ENCODE assay signal across 9 cellular contexts in the genomic region with DNA sequence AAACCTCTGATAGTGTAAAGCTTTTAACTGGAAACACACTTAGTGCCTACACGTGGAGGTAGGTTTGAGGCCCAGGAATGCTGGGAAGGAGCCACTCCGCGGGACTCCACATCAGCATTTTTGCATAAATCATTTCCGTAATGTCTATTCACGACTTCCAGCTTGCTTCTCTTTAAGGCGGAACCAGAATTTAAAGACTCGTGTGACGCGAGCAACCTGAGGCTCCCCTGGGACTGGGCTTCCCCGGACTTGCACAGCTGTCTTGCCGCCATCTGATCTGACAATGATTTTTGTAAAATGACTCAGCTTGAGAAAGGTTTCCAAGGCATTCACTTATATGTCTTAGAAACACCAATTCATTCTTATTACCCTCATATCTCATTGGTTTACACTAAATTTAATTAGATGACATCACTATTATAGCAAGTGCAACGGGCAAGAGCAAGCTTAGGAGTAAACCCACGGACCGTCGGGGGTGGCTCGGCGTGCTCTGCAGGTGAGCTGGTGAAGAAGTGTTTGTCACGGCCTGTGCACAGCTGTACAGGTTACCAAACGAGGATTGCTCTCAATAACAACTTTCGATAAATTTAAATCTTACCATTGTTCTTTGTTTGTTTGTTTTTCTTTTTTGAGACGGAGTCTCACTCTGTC.
DNase-seq lines count a peak whose midpoint lies in the region; ATAC-seq, FAIRE-seq and TF ChIP-seq lines count a peak whose summit lies in the region.
"Had no signal": no experiment of that assay in that cellular context is flagged by ENCODE, and none has a peak within 500 bp of the region (broad histone marks: within the 10 kb centered on the region; RNA-seq: fewer than 3 reads in every experiment).

No MANE protein-coding gene starts in this region.

- H3K9me1 ChIP-seq in K562 (ENCODE audit: control insufficient read depth, insufficient read depth, low read length): no peaks in the 10 kb centered on the region

- no peak overlapping the region for H2AFZ ChIP-seq in K562 (ENCODE audit: low read depth, low read length)

- H3K27me3 ChIP-seq in K562 (ENCODE audit: control insufficient read depth in 2 of 2, insufficient read depth in 2 of 2, low read length in 2 of 2): no peaks in the 10 kb centered on the region

- H3K4me3 Mint-ChIP-seq in T-helper 17 cell: no peak overlapping the region
- H3K4me3 Mint-ChIP-seq in activated T-helper 1 cell treated with anti-CD3 and anti-CD28 coated beads, Interleukin-12 subunit alpha, Interleukin-12 subunit beta, Interleukin-2, Interleukin-4 antibody, amounts not matched to agents 30 ng/mL and 10 ng/mL and 1 ng/mL, durations not matched to agents 14 hours and 24 hours and 36 hours: no peak overlapping the region
- H3K4me3 Mint-ChIP-seq in T-helper 2 cell treated with Interferon-gamma antibody and Interleukin-4, amounts not matched to agents 5 μg/mL and 100 μg/mL, for 36 hours: no peak overlapping the region

- peak; percentile 65 for DNase-seq in EH (ENCODE audit: low read depth)
- DNase-seq in K562 (ENCODE audit: extremely low read depth in 1 of 4, low spot score in 3 of 4): peak in 1 of 4 experiments; percentile 30
- no peak for DNase-seq in T-helper 17 cell
- no peak for DNase-seq in activated T-helper 1 cell treated with anti-CD3 and anti-CD28 coated beads, Interleukin-12 subunit alpha, Interleukin-12 subunit beta, Interleukin-2, Interleukin-4 antibody, amounts not matched to agents 30 ng/mL and 10 ng/mL and 1 ng/mL, durations not matched to agents 14 hours and 24 hours and 36 hours (ENCODE audit: low spot score)
- DNase-seq in T-helper 2 cell treated with Interferon-gamma antibody and Interleukin-4, amounts not matched to agents 5 μg/mL and 100 μg/mL, for 36 hours (ENCODE audit: low spot score): no peak
- no peak for DNase-seq in kidney glomerular epithelial cell (lab: John Stamatoyannopoulos, UW)
- DNase-seq: NCI-H1092 had no signal

- no peak overlapping the region for H3K4me2 ChIP-seq in K562 (ENCODE audit: insufficient read depth, low read length)

- no peak overlapping the region for H3K9ac ChIP-seq in K562 (ENCODE audit: insufficient read depth in 1 of 2, low read depth in 2 of 2, low read length in 2 of 2)

- H3K79me2 ChIP-seq in K562 (ENCODE audit: control insufficient read depth, insufficient read depth, low read length): no peaks in the 10 kb centered on the region

- H3K27ac ChIP-seq in K562 (ENCODE audit: extremely low read depth, low read depth, low read length): no peak overlapping the region

- intact Hi-C loops in K562 (cut with micrococcal nuclease): no loop called here
- intact Hi-C loops in activated T-helper 1 cell treated with anti-CD3 and anti-CD28 coated beads, Interleukin-12 subunit alpha, Interleukin-12 subunit beta, Interleukin-2, Interleukin-4 antibody, amounts not matched to agents 30 ng/mL and 10 ng/mL and 1 ng/mL, durations not matched to agents 14 hours and 24 hours and 36 hours (cut with micrococcal nuclease): no loop called here

- peaks cover 3 to 10% of the 10 kb centered on the region in 2 experiments; a peak in 3 of 5 replicates for H3K4me1 ChIP-seq in K562 (replicated peaks in 1 of 2; ENCODE audit: control insufficient read depth in 2 of 2, insufficient read depth in 2 of 2, low read length in 2 of 2)

- TF ChIP-seq POLR2A in K562 (conservative IDR thresholded peaks at IDR 0.05): no peak

- POLR2A ChIA-PET in K562 (lab: Yijun Ruan, JAX): interaction anchor here (0.6 to 0.8 kb wide), 2 partner anchors 12 to 33 kb away, joined by 3 read pairs; no protein-coding TSS in a partner anchor

- FAIRE-seq in K562 (lab: Jason Lieb, UNC): no peak

- ATAC-seq in GM19467 (IDR thresholded peaks at IDR 0.05; ENCODE audit: unreplicated experiment) (peak; percentile 82), HG03175 (IDR thresholded peaks at IDR 0.05; ENCODE audit: unreplicated experiment) (peak; percentile 91), K562 (peak; percentile 18; the same call in 1 of the 3 replicates), T-helper 17 cell (no peak)

- H3K4me3 ChIP-seq in K562: no peak overlapping the region

- H3K9me3 ChIP-seq in K562 (replicated peaks; ENCODE audit: control insufficient read depth, insufficient read depth, low read depth, low read length) (no peaks in the 10 kb centered on the region), T-helper 17 cell (ENCODE audit: control insufficient read depth, low read length, poor library complexity, severe bottlenecking) (no peaks in the 10 kb centered on the region)

- no peak for TF ChIP-seq CTCF in K562 (IDR thresholded peaks at IDR 0.05 in 2 of 3, conservative IDR thresholded peaks at IDR 0.05 in 1 of 3; ENCODE audit: insufficient read depth in 2 of 3, low read depth in 1 of 3, low read length in 3 of 3)

- H4K20me1 ChIP-seq in K562 (replicated peaks; ENCODE audit: control insufficient read depth, insufficient read depth, low read length): no peaks in the 10 kb centered on the region

- H3K36me3 ChIP-seq in K562 (ENCODE audit: control insufficient read depth, insufficient read depth, low read length): no peaks in the 10 kb centered on the region

- H3K36me3 Mint-ChIP-seq in T-helper 17 cell (ENCODE audit: low read depth): peaks cover 2% of the 10 kb centered on the region
- peaks cover 2% of the 10 kb centered on the region for H3K36me3 Mint-ChIP-seq in activated T-helper 1 cell treated with anti-CD3 and anti-CD28 coated beads, Interleukin-12 subunit alpha, Interleukin-12 subunit beta, Interleukin-2, Interleukin-4 antibody, amounts not matched to agents 30 ng/mL and 10 ng/mL and 1 ng/mL, durations not matched to agents 14 hours and 24 hours and 36 hours (ENCODE audit: low read depth)
- no peaks in the 10 kb centered on the region for H3K36me3 Mint-ChIP-seq in T-helper 2 cell treated with Interferon-gamma antibody and Interleukin-4, amounts not matched to agents 5 μg/mL and 100 μg/mL, for 36 hours (ENCODE audit: low read depth)

- WGBS in K562 (ENCODE audit: insufficient coverage, low coverage, missing lambda C conversion rate): 36% methylated on average over 20 of the region's 21 CpGs

- H3K27me3 Mint-ChIP-seq in T-helper 17 cell: no peaks in the 10 kb centered on the region
- no peaks in the 10 kb centered on the region for H3K27me3 Mint-ChIP-seq in activated T-helper 1 cell treated with anti-CD3 and anti-CD28 coated beads, Interleukin-12 subunit alpha, Interleukin-12 subunit beta, Interleukin-2, Interleukin-4 antibody, amounts not matched to agents 30 ng/mL and 10 ng/mL and 1 ng/mL, durations not matched to agents 14 hours and 24 hours and 36 hours (ENCODE audit: insufficient read depth)
- no peaks in the 10 kb centered on the region for H3K27me3 Mint-ChIP-seq in T-helper 2 cell treated with Interferon-gamma antibody and Interleukin-4, amounts not matched to agents 5 μg/mL and 100 μg/mL, for 36 hours (ENCODE audit: low read depth)

- in situ Hi-C loops in K562 (cut with MboI): no loop called here

- peaks cover 2% of the 10 kb centered on the region for H3K4me1 Mint-ChIP-seq in T-helper 17 cell
- peaks cover 41% of the 10 kb centered on the region for H3K4me1 Mint-ChIP-seq in activated T-helper 1 cell treated with anti-CD3 and anti-CD28 coated beads, Interleukin-12 subunit alpha, Interleukin-12 subunit beta, Interleukin-2, Interleukin-4 antibody, amounts not matched to agents 30 ng/mL and 10 ng/mL and 1 ng/mL, durations not matched to agents 14 hours and 24 hours and 36 hours (ENCODE audit: low read depth)
- H3K4me1 Mint-ChIP-seq in T-helper 2 cell treated with Interferon-gamma antibody and Interleukin-4, amounts not matched to agents 5 μg/mL and 100 μg/mL, for 36 hours (ENCODE audit: low read depth): peaks cover 23% of the 10 kb centered on the region

- TF ChIP-seq EP300 in K562 (IDR thresholded peaks at IDR 0.05; ENCODE audit: low read length): no peak

- CTCF ChIA-PET in K562 (lab: Yijun Ruan, JAX; ENCODE audit: low intra/inter-chr PET ratio): no interaction called here

- BruUV-seq in K562 (replicated peaks; lab: Mats Ljungman, UMichigan): no TSS peak

- no peaks in the 10 kb centered on the region for H3K9me3 Mint-ChIP-seq in activated T-helper 1 cell treated with anti-CD3 and anti-CD28 coated beads, Interleukin-12 subunit alpha, Interleukin-12 subunit beta, Interleukin-2, Interleukin-4 antibody, amounts not matched to agents 30 ng/mL and 10 ng/mL and 1 ng/mL, durations not matched to agents 14 hours and 24 hours and 36 hours
- H3K9me3 Mint-ChIP-seq in T-helper 2 cell treated with Interferon-gamma antibody and Interleukin-4, amounts not matched to agents 5 μg/mL and 100 μg/mL, for 36 hours: no peaks in the 10 kb centered on the region

- no peak overlapping the region for H3K27ac Mint-ChIP-seq in T-helper 17 cell
- H3K27ac Mint-ChIP-seq in activated T-helper 1 cell treated with anti-CD3 and anti-CD28 coated beads, Interleukin-12 subunit alpha, Interleukin-12 subunit beta, Interleukin-2, Interleukin-4 antibody, amounts not matched to agents 30 ng/mL and 10 ng/mL and 1 ng/mL, durations not matched to agents 14 hours and 24 hours and 36 hours: no peak overlapping the region
- H3K27ac Mint-ChIP-seq in T-helper 2 cell treated with Interferon-gamma antibody and Interleukin-4, amounts not matched to agents 5 μg/mL and 100 μg/mL, for 36 hours: no peak overlapping the region

- TF ChIP-seq RAD21 in K562 (CRISPR knock-in tag; conservative IDR thresholded peaks at IDR 0.05 in 1 of 2, IDR thresholded peaks at IDR 0.05 in 1 of 2): no peak

TF ChIP-seq in K562, 482 proteins besides CTCF, POLR2A, EP300 and RAD21 (continues in another document):
- TF ChIP-seq MEIS2 (IDR thresholded peaks at IDR 0.05; ENCODE audit: partially characterized antibody) (peak; percentile 21), PPARD (CRISPR knock-in tag; IDR thresholded peaks at IDR 0.05) (no peak), ATF3 (IDR thresholded peaks at IDR 0.05) (peak; percentile 39; the same call in 1 of the 2 replicates), ATF3 (CRISPR knock-in tag; conservative IDR thresholded peaks at IDR 0.05) (no peak), ATF7 (IDR thresholded peaks at IDR 0.05) (peak; percentile 51; the same call in 1 of the 2 replicates), MXI1 (IDR thresholded peaks at IDR 0.05; ENCODE audit: low read depth, low read length) (no peak)
